23 cellular contexts compared by ENCODE assay signal in genomic region chr1:4161271-4162006, GRCh38.
"Had no signal": no experiment of that assay in that cellular context is flagged by ENCODE, and none has a peak within 500 bp of the region (broad histone marks: within the 10 kb centered on the region; RNA-seq: fewer than 3 reads in every experiment).

No MANE protein-coding gene starts in this region.

- H3K27ac ChIP-seq: cardiac muscle cell, esophagus muscularis mucosa, gastroesophageal sphincter, heart right ventricle, left ventricle myocardium inferior, psoas muscle, stomach, upper lobe of left lung had no signal

- DNase-seq: activated CD4-positive, alpha-beta T cell treated with anti-CD3 and anti-CD28 coated beads, Interleukin-2, amount 10 ng/mL, durations not matched to agents 24 days and 14 days; activated CD8-positive, alpha-beta T cell treated with anti-CD3 and anti-CD28 coated beads for 36 hours; activated naive CD4-positive, alpha-beta T cell; activated naive CD8-positive, alpha-beta T cell treated with anti-CD3 and anti-CD28 coated beads for 36 hours; activated T-cell treated with anti-CD3 and anti-CD28 coated beads, Interleukin-2, amount 50 U/mL, for 1 hour; amygdala; dermis blood vessel endothelial cell; effector memory CD4-positive, alpha-beta T cell; heart right ventricle; immature natural killer cell; kidney glomerular epithelial cell; left ventricle myocardium inferior; mucosa of descending colon; naive B cell; psoas muscle; right cardiac atrium; stomach had no signal

- H3K9me3 ChIP-seq: esophagus muscularis mucosa, gastroesophageal sphincter, heart right ventricle, left ventricle myocardium inferior, mucosa of descending colon, psoas muscle, upper lobe of left lung had no signal

- H3K4me3 ChIP-seq: cardiac muscle cell, esophagus muscularis mucosa, gastroesophageal sphincter, heart right ventricle, left ventricle myocardium inferior, mucosa of descending colon, psoas muscle, stomach, upper lobe of left lung had no signal

- H3K4me1 ChIP-seq: esophagus muscularis mucosa, gastroesophageal sphincter, heart right ventricle, left ventricle myocardium inferior, psoas muscle, stomach, upper lobe of left lung had no signal

- H3K27me3 ChIP-seq: cardiac muscle cell, upper lobe of left lung had no signal

- ATAC-seq: activated CD8-positive, alpha-beta T cell treated with anti-CD3 and anti-CD28 coated beads for 36 hours; activated T-helper 17 cell treated with anti-CD3 and anti-CD28 coated beads, Interleukin-2, amount 50 U/mL, for 72 hours; gastroesophageal sphincter; heart right ventricle; mucosa of descending colon; psoas muscle; right cardiac atrium had no signal

- H3K36me3 ChIP-seq: cardiac muscle cell, esophagus muscularis mucosa, gastroesophageal sphincter, heart right ventricle, left ventricle myocardium inferior, stomach, upper lobe of left lung had no signal

- FAIRE-seq: endothelial cell of umbilical vein had no signal
